ENCODE assay signal across 30 cellular contexts in genomic region chr3:177771780-177772179, GRCh38.
A peak's percentile ranks its signal among the peaks of the same experiment; 100 is the strongest.
DNase-seq lines count a peak whose midpoint lies in the region; TF ChIP-seq lines count a peak whose summit lies in the region.
"Had no signal": no experiment of that assay in that cellular context is flagged by ENCODE, and none has a peak within 500 bp of the region (broad histone marks: within the 10 kb centered on the region; RNA-seq: fewer than 3 reads in every experiment).

No MANE protein-coding gene starts in this region.

- H3K36me3 Mint-ChIP-seq in mesothelial cell of epicardium = peaks cover 9% of the 10 kb centered on the region

- TF ChIP-seq POLR2A in esophagus muscularis mucosa (IDR thresholded peaks at IDR 0.05; ENCODE audit: low read depth) = no peak
- TF ChIP-seq POLR2A in sigmoid colon (IDR thresholded peaks at IDR 0.05) = no peak
- TF ChIP-seq POLR2A in uterus (IDR thresholded peaks at IDR 0.05) = no peak

- peaks cover 20% of the 10 kb centered on the region for H3K4me1 Mint-ChIP-seq in mesothelial cell of epicardium
- H3K4me1 Mint-ChIP-seq: H9 had no signal

- TF ChIP-seq CTCF in esophagus muscularis mucosa (IDR thresholded peaks at IDR 0.05) (no peak), sigmoid colon (IDR thresholded peaks at IDR 0.05) (no peak), uterus (IDR thresholded peaks at IDR 0.05) (no peak), mesothelial cell of epicardium (IDR thresholded peaks at IDR 0.05; ENCODE audit: unreplicated experiment) (no peak)

- H3K9ac ChIP-seq in adipocyte (ENCODE audit: low read length) = peak overlapping the region; percentile 51

- H3K27me3 ChIP-seq in adipocyte (replicated peaks; ENCODE audit: control insufficient read depth, insufficient read depth, low read length) = no peaks in the 10 kb centered on the region
- H3K27me3 ChIP-seq in esophagus muscularis mucosa = no peaks in the 10 kb centered on the region
- no peaks in the 10 kb centered on the region for H3K27me3 ChIP-seq in sigmoid colon
- no peaks in the 10 kb centered on the region for H3K27me3 ChIP-seq in uterus
- H3K27me3 ChIP-seq: adrenal gland, brain microvascular endothelial cell, heart left ventricle had no signal

- intact Hi-C loops in esophagus muscularis mucosa (cut with DNase I) = no loop called here
- intact Hi-C loops in sigmoid colon (cut with DNase I) = loop anchor here (5.0 kb wide), 1 partner anchor 409 kb away; no protein-coding TSS in a partner anchor
- intact Hi-C loops in uterus (cut with DNase I; ENCODE audit: low total_unique reads) = no loop called here

- 83% methylated on average over 2 of the region's 2 CpGs for WGBS in esophagus muscularis mucosa
- 91 to 96% methylated on average over 2 of the region's 2 CpGs for WGBS in sigmoid colon, 2 donors

- H3K36me3 ChIP-seq in adipocyte (ENCODE audit: control insufficient read depth, insufficient read depth, low read length, severe bottlenecking) (no peaks in the 10 kb centered on the region), esophagus muscularis mucosa (no peaks in the 10 kb centered on the region), sigmoid colon (no peaks in the 10 kb centered on the region), uterus (no peaks in the 10 kb centered on the region)
- H3K36me3 ChIP-seq: adrenal gland, brain microvascular endothelial cell, heart left ventricle had no signal

- H3K27ac Mint-ChIP-seq in mesothelial cell of epicardium = no peak overlapping the region
- H3K27ac Mint-ChIP-seq: H9, natural killer cell had no signal

- peaks cover 15% of the 10 kb centered on the region for H3K9me3 Mint-ChIP-seq in mesothelial cell of epicardium

- no peak overlapping the region for H3K4me3 ChIP-seq in adipocyte (ENCODE audit: low read length)
- no peak overlapping the region for H3K4me3 ChIP-seq in esophagus muscularis mucosa
- no peak overlapping the region for H3K4me3 ChIP-seq in sigmoid colon
- H3K4me3 ChIP-seq in uterus = no peak overlapping the region
- H3K4me3 ChIP-seq: adrenal gland, heart left ventricle, psoas muscle had no signal

- no peak overlapping the region for H3K4me3 Mint-ChIP-seq in mesothelial cell of epicardium
- H3K4me3 Mint-ChIP-seq: H9, natural killer cell had no signal

- DNase-seq in adipocyte (ENCODE audit: low read depth) (peak; percentile 50), esophagus muscularis mucosa (ENCODE audit: extremely low spot score) (no peak), sigmoid colon (no peak), uterus (no peak), mesothelial cell of epicardium (ENCODE audit: low spot score in 2 of 2, unreplicated experiment in 2 of 2) (no peak), GM19240 (ENCODE audit: insufficient read length, low spot score) (no peak), substantia nigra (lab: John Stamatoyannopoulos, UW) (no peak)
- DNase-seq: activated CD4-positive, alpha-beta T cell treated with anti-CD3 and anti-CD28 coated beads, Interleukin-2, amount 50 U/mL, for 48 hours; activated CD4-positive, CD25-positive, alpha-beta regulatory T cell treated with anti-CD3 and anti-CD28 coated beads, Interleukin-2, amount 50 U/mL, for 72 hours; activated CD8-positive, alpha-beta memory T cell treated with anti-CD3 and anti-CD28 coated beads, Interleukin-2, amount 50 U/mL, for 4 hours; activated naive CD4-positive, alpha-beta T cell; adrenal gland; brain microvascular endothelial cell; C1 segment of cervical spinal cord; Caco-2; effector CD8-positive, alpha-beta T cell; foreskin fibroblast; H9; heart left ventricle; kidney; natural killer cell; NCI-H1105; NCI-H187 treated with DMSO at 0.1 percent for 48 hours; NCI-H2171 treated with DMSO at 0.1 percent for 48 hours; NCI-H510A; nucleus accumbens; psoas muscle; stimulated activated CD4-positive, alpha-beta T cell treated with anti-CD3 and anti-CD28 coated beads, Interleukin-15, amount 100 ng/mL, for 24 hours; stimulated activated CD4-positive, alpha-beta T cell treated with anti-CD3 and anti-CD28 coated beads, Interleukin-4, amount 100 ng/mL, for 4 hours; T-helper 2 cell had no signal

- no peaks in the 10 kb centered on the region for H3K27me3 Mint-ChIP-seq in mesothelial cell of epicardium (ENCODE audit: low read depth)

- H3K4me1 ChIP-seq in adipocyte (ENCODE audit: control insufficient read depth, insufficient read depth, low read length) (peaks cover 42% of the 10 kb centered on the region), esophagus muscularis mucosa (peaks cover 34 to 65% (median 57%) of the 10 kb centered on the region in 4 donors), sigmoid colon (peaks cover 0 to 45% (median 31%) of the 10 kb centered on the region in 4 donors), uterus (peaks cover 7 to 10% of the 10 kb centered on the region in 2 donors)
- H3K4me1 ChIP-seq: Caco-2 had no signal

- TF ChIP-seq EP300 in esophagus muscularis mucosa (IDR thresholded peaks at IDR 0.05) (no peak), sigmoid colon (IDR thresholded peaks at IDR 0.05) (no peak)

- H3K9me3 ChIP-seq in adipocyte (ENCODE audit: control insufficient read depth, low read length) (peaks cover 12% of the 10 kb centered on the region), esophagus muscularis mucosa (peaks cover 0 to 3% (median 0%) of the 10 kb centered on the region in 4 donors), sigmoid colon (peaks cover 0 to 3% (median 0%) of the 10 kb centered on the region in 4 donors), uterus (no peaks in the 10 kb centered on the region)
- H3K9me3 ChIP-seq: adrenal gland, Caco-2 had no signal

- H3K27ac ChIP-seq in esophagus muscularis mucosa (replicated peaks in 1 of 4) (peak overlapping the region; percentile 76 to 83 (median 80)), sigmoid colon (peak overlapping the region; percentile 26 to 81 (median 56)), uterus (peak overlapping the region; percentile 36 to 76), substantia nigra (ENCODE audit: low read depth, low read length, poor library complexity, severe bottlenecking) (no peak overlapping the region)
- H3K27ac ChIP-seq: brain microvascular endothelial cell, psoas muscle had no signal
